ENCODE assay signal across 24 cellular contexts in genomic region chr1:199112365-199112764, GRCh38.
"Had no signal": no experiment of that assay in that cellular context is flagged by ENCODE, and none has a peak within 500 bp of the region (broad histone marks: within the 10 kb centered on the region; RNA-seq: fewer than 3 reads in every experiment).

No MANE protein-coding gene starts in this region.

- DNase-seq: colonic mucosa; cortex of kidney; effector CD8-positive, alpha-beta T cell; effector memory CD8-positive, alpha-beta T cell; endodermal cell; erythroblast; esophagus squamous epithelium; foreskin fibroblast; foreskin melanocyte; gastrocnemius medialis; glutamatergic neuron; head of caudate nucleus; heart right ventricle; left cardiac atrium; left lung; left ventricle myocardium superior; lower lobe of right lung; mesenchymal stem cell; mucosa of descending colon; naive B cell had no signal

- H3K27ac Mint-ChIP-seq: dendritic cell treated with granulocyte-macrophage colony-stimulating factor and Interleukin-4, amounts not matched to agents 40 ng/mL and 50 ng/mL, for 4 days; effector memory CD8-positive, alpha-beta T cell; endodermal cell; mesothelial cell of epicardium had no signal

- H3K9me3 ChIP-seq: colonic mucosa, esophagus squamous epithelium, gastrocnemius medialis, mucosa of descending colon had no signal

- H3K36me3 Mint-ChIP-seq: mesothelial cell of epicardium, naive B cell had no signal

- H3K4me1 ChIP-seq: colonic mucosa, esophagus squamous epithelium, gastrocnemius medialis, heart right ventricle, left lung, lower lobe of right lung had no signal

- H3K27me3 Mint-ChIP-seq: dendritic cell treated with granulocyte-macrophage colony-stimulating factor and Interleukin-4, amounts not matched to agents 40 ng/mL and 50 ng/mL, for 4 days; effector memory CD8-positive, alpha-beta T cell; naive B cell had no signal

- ATAC-seq: effector memory CD8-positive, alpha-beta T cell; esophagus mucosa; gastrocnemius medialis; heart right ventricle; left cardiac atrium; left lung; left ventricle myocardium superior; lower lobe of right lung; mucosa of descending colon had no signal

- H3K27me3 ChIP-seq: colonic mucosa, esophagus squamous epithelium, gastrocnemius medialis, heart right ventricle, left lung had no signal

- H3K27ac ChIP-seq: colonic mucosa, epithelial cell of prostate, esophagus squamous epithelium, gastrocnemius medialis, heart right ventricle, left lung, lower lobe of right lung had no signal

- H3K4me3 ChIP-seq: colonic mucosa, esophagus squamous epithelium, gastrocnemius medialis, heart right ventricle, left lung, lower lobe of right lung, mucosa of descending colon had no signal

- H3K4me1 Mint-ChIP-seq: mesothelial cell of epicardium had no signal

- H3K36me3 ChIP-seq: colonic mucosa, esophagus squamous epithelium, gastrocnemius medialis, heart right ventricle, left lung, lower lobe of right lung had no signal

- H3K9me3 Mint-ChIP-seq: dendritic cell treated with granulocyte-macrophage colony-stimulating factor and Interleukin-4, amounts not matched to agents 40 ng/mL and 50 ng/mL, for 4 days; effector memory CD8-positive, alpha-beta T cell had no signal

- H3K4me3 Mint-ChIP-seq: dendritic cell treated with granulocyte-macrophage colony-stimulating factor and Interleukin-4, amounts not matched to agents 40 ng/mL and 50 ng/mL, for 4 days; effector memory CD8-positive, alpha-beta T cell; endodermal cell; mesothelial cell of epicardium; naive B cell had no signal
